Comparison of ENCODE assay signal across 11 cellular contexts in genomic region chr6:112289039-112289566, GRCh38. TPM values are rescaled to one million over a fixed set of nuclear protein-coding genes. Genes with fewer than 3 reads are reported as not detected.
DNase-seq lines count a peak whose midpoint lies in the region; ATAC-seq, FAIRE-seq and TF ChIP-seq lines count a peak whose summit lies in the region.
"Had no signal": no experiment of that assay in that cellular context is flagged by ENCODE, and none has a peak within 500 bp of the region (broad histone marks: within the 10 kb centered on the region; RNA-seq: fewer than 3 reads in every experiment).

No MANE protein-coding gene starts in this region.

- no peak overlapping the region for H3K4me3 ChIP-seq in HEK293 (ENCODE audit: low read depth, low read length)
- no peak overlapping the region for H3K4me3 ChIP-seq in body of pancreas
- H3K4me3 ChIP-seq in kidney (ENCODE audit: low read length in 2 of 2) = no peak overlapping the region
- H3K4me3 ChIP-seq in stomach smooth muscle (ENCODE audit: low read length in 2 of 2) = no peak overlapping the region

- H3K27ac ChIP-seq in HEK293 (ENCODE audit: extremely low read depth, low read depth, low read length) (peak overlapping the region; percentile 58; the same call in 1 of the 2 replicates), body of pancreas (peak overlapping the region in 1 of 4 donors; percentile 11), kidney (ENCODE audit: low read depth in 2 of 2, low read length in 2 of 2) (no peak overlapping the region), stomach smooth muscle (ENCODE audit: low read length) (peak overlapping the region; percentile 69)

- POLR2A ChIA-PET in HEK293 (lab: Yijun Ruan, JAX) = interaction anchor here (1.4 kb wide), 1 partner anchor 35 kb away, joined by 4 read pairs; the partner anchor contains the start of gene LAMA4

- H3K9me3 ChIP-seq in HEK293 (ENCODE audit: control insufficient read depth, insufficient read depth, low read depth, low read length) = no peaks in the 10 kb centered on the region
- H3K9me3 ChIP-seq in body of pancreas = no peaks in the 10 kb centered on the region
- no peaks in the 10 kb centered on the region for H3K9me3 ChIP-seq in kidney (ENCODE audit: control insufficient read depth in 1 of 2, low read length in 2 of 2)
- H3K9me3 ChIP-seq in stomach smooth muscle (ENCODE audit: control insufficient read depth in 2 of 2, low read length in 2 of 2) = no peaks in the 10 kb centered on the region

- DNase-seq in body of pancreas (peak; percentile 13 to 46 (median 26)), kidney (peak; percentile 83), retina (no peak), NCI-H1694 treated with DMSO at 0.1 percent for 48 hours (lab: John Stamatoyannopoulos, UW) (no peak), NCI-H1436 treated with DMSO at 0.1 percent for 48 hours (lab: John Stamatoyannopoulos, UW) (no peak), GM10266 (ENCODE audit: extremely low spot score) (no peak)
- DNase-seq: NCI-H524 had no signal

- peaks cover 7% of the 10 kb centered on the region; the same call in 1 of the 2 replicates for H3K4me1 ChIP-seq in HEK293 (ENCODE audit: control insufficient read depth, insufficient read depth, low read length)
- H3K4me1 ChIP-seq in body of pancreas = no peaks in the 10 kb centered on the region
- H3K4me1 ChIP-seq in kidney (ENCODE audit: control insufficient read depth in 1 of 2, insufficient read depth in 1 of 2, low read depth in 1 of 2, low read length in 2 of 2) = no peaks in the 10 kb centered on the region
- H3K4me1 ChIP-seq in stomach smooth muscle (ENCODE audit: control insufficient read depth, insufficient read depth, low read length) = peaks cover 21% of the 10 kb centered on the region

- CTCF ChIA-PET in HEK293 (lab: Yijun Ruan, JAX) = interaction anchor here (0.6 to 2.5 kb wide), 7 partner anchors 7 to 109 kb away, joined by 3 to 10 read pairs (median 3); no protein-coding TSS in a partner anchor

- H3K27me3 ChIP-seq in body of pancreas (no peaks in the 10 kb centered on the region), stomach smooth muscle (ENCODE audit: control insufficient read depth in 1 of 2, insufficient read depth in 2 of 2, low read length in 2 of 2) (no peaks in the 10 kb centered on the region)

- intact Hi-C loops in body of pancreas (cut with DNase I) = no loop called here
- intact Hi-C loops in kidney (cut with DNase I) = no loop called here

- FAIRE-seq in kidney (lab: Jason Lieb, UNC) = no peak

- no peak for TF ChIP-seq POLR2A in body of pancreas (IDR thresholded peaks at IDR 0.05)

- TF ChIP-seq CTCF in HEK293 (tag by site-specific recombination; IDR thresholded peaks at IDR 0.05) (no peak), body of pancreas (IDR thresholded peaks at IDR 0.05) (no peak), kidney (IDR thresholded peaks at IDR 0.05; ENCODE audit: borderline replicate concordance, extremely low read depth, insufficient read depth) (no peak), GM10266 (IDR thresholded peaks at IDR 0.05; ENCODE audit: control insufficient read depth, insufficient read depth, low read depth, missing control alignments) (no peak)

- H3K36me3 ChIP-seq in HEK293 (ENCODE audit: control insufficient read depth in 2 of 2, insufficient read depth in 1 of 2, low read length in 2 of 2) = no peaks in the 10 kb centered on the region
- no peaks in the 10 kb centered on the region for H3K36me3 ChIP-seq in body of pancreas (replicated peaks in 1 of 2; ENCODE audit: insufficient read depth in 1 of 2, low read depth in 2 of 2)
- no peaks in the 10 kb centered on the region for H3K36me3 ChIP-seq in kidney (ENCODE audit: control insufficient read depth in 1 of 2, insufficient read depth in 2 of 2, low read length in 2 of 2)
- H3K36me3 ChIP-seq in stomach smooth muscle (ENCODE audit: control insufficient read depth in 2 of 2, insufficient read depth in 2 of 2, low read length in 2 of 2) = no peaks in the 10 kb centered on the region

- H3K9ac ChIP-seq in kidney (ENCODE audit: low read length in 2 of 2) (no peak overlapping the region), stomach smooth muscle (ENCODE audit: low read length in 2 of 2) (peak overlapping the region; percentile 23 to 42)

- WGBS in body of pancreas, 2 donors = 78 to 80% methylated on average over 4 of the region's 4 CpGs

- ATAC-seq in body of pancreas = peak; percentile 56
- ATAC-seq: activated CD4-positive, CD25-positive, alpha-beta regulatory T cell treated with anti-CD3 and anti-CD28 coated beads, Interleukin-2, amount 50 U/mL, for 24 hours had no signal

TF ChIP-seq in HEK293, 187 proteins besides CTCF, POLR2A, EP300 and RAD21:
- TF ChIP-seq ZIC2 (tag by site-specific recombination; IDR thresholded peaks at IDR 0.05) (peak; percentile 46), ZNF692 (tag by site-specific recombination; IDR thresholded peaks at IDR 0.05) (no peak), ZNF580 (tag by site-specific recombination; IDR thresholded peaks at IDR 0.05) (0 out of 2 replicates have a peak, but pooled peaks have one; percentile 15), ZNF544 (tag by site-specific recombination; IDR thresholded peaks at IDR 0.05) (no peak), ZBTB48 (tag by site-specific recombination; IDR thresholded peaks at IDR 0.05) (peak; percentile 67; the same call in 1 of the 2 replicates), GLIS2 (tag by site-specific recombination; IDR thresholded peaks at IDR 0.05) (no peak), ZNF335 (tag by site-specific recombination; conservative IDR thresholded peaks at IDR 0.05) (peak; percentile 87)
- TF ChIP-seq, protein P1, sequence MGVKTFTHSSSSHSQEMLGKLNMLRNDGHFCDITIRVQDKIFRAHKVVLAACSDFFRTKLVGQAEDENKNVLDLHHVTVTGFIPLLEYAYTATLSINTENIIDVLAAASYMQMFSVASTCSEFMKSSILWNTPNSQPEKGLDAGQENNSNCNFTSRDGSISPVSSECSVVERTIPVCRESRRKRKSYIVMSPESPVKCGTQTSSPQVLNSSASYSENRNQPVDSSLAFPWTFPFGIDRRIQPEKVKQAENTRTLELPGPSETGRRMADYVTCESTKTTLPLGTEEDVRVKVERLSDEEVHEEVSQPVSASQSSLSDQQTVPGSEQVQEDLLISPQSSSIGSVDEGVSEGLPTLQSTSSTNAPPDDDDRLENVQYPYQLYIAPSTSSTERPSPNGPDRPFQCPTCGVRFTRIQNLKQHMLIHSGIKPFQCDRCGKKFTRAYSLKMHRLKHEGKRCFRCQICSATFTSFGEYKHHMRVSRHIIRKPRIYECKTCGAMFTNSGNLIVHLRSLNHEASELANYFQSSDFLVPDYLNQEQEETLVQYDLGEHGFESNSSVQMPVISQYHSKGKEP (tag by site-specific recombination; IDR thresholded peaks at IDR 0.05) = 0 out of 2 replicates have a peak, but pooled peaks have one; percentile 23

RNA-seq across cellular contexts. Expression of gene LAMA4, which starts 34.7 kb away (rescaled TPM):
- 10 to 100 TPM; 10.6 to 27.0 TPM for total RNA-seq in body of pancreas
- total RNA-seq in kidney = 20.7 TPM
- 5.6 TPM for polyA plus RNA-seq in kidney (ENCODE audit: insufficient read depth, low read depth, low replicate concordance)

RNA-seq across cellular contexts. Expression of gene RFPL4B, which starts 58.0 kb away (rescaled TPM):
- total RNA-seq in body of pancreas (not detected), kidney (not detected)
- polyA plus RNA-seq in kidney (ENCODE audit: insufficient read depth, low read depth, low replicate concordance) = not detected
- total RNA-seq: liver had no signal
- polyA plus RNA-seq: liver had no signal

Comparison
In these comparisons a context has a peak if more than half of its experiments do, and no peak if none do; other contexts are left out.
1. H3K27ac ChIP-seq: peak in HEK293 (single experiment) and stomach smooth muscle (single experiment); none in kidney (0 of 2).
2. DNase-seq: peak in body of pancreas (4 of 4) and kidney (single experiment); none in retina (single experiment), NCI-H1694 treated with DMSO at 0.1 percent for 48 hours (single experiment), NCI-H1436 treated with DMSO at 0.1 percent for 48 hours (single experiment) and GM10266 (single experiment).
3. H3K9ac ChIP-seq: peak in stomach smooth muscle (2 of 2); none in kidney (0 of 2).